Comparison of ENCODE assay signal across 8 cellular contexts in genomic region chr7:66125781-66126352, GRCh38. TPM values are rescaled to one million over a fixed set of nuclear protein-coding genes. Genes with fewer than 3 reads are reported as not detected.
DNase-seq lines count a peak whose midpoint lies in the region; ATAC-seq and TF ChIP-seq lines count a peak whose summit lies in the region.
"Not testable (repeated sequence)": the region's sequence is repeated elsewhere in the genome, so short reads cannot be mapped to it uniquely, and the experiment has no call there.

No MANE protein-coding gene starts in this region.

- H3K14ac ChIP-seq in IMR-90 (replicated peaks; ENCODE audit: low read depth, low read length), result not testable (repeated sequence)

- 92% methylated on average over 2 of the region's 6 CpGs; no CpG with 5 or more reads in 1 of the 2 experiments for WGBS in IMR-90 (ENCODE audit: extremely low coverage in 2 of 2, insufficient read length in 1 of 2), 2 experiments
- WGBS in stomach, 5 donors, result 67 to 77% (median 75%) methylated on average over 6 of the region's 6 CpGs

- H3K4me1 Mint-ChIP-seq in activated CD4-positive, alpha-beta T cell treated with anti-CD3 and anti-CD28 coated beads, Interleukin-2, amount 10 ng/mL, durations not matched to agents 24 days and 14 days, result peaks cover 29% of the 10 kb centered on the region

- not testable (repeated sequence) for DNase-seq in A673 (ENCODE audit: low spot score); activated CD4-positive, alpha-beta T cell treated with anti-CD3 and anti-CD28 coated beads, Interleukin-2, amount 10 ng/mL, durations not matched to agents 24 days and 14 days; activated naive CD4-positive, alpha-beta T cell treated with anti-CD3 and anti-CD28 coated beads, Interleukin-2, amount 50 U/mL, for 72 hours (ENCODE audit: low spot score in 2 of 2); stomach
- DNase-seq in IMR-90 (peak; percentile 38), iris pigment epithelial cell (ENCODE audit: low read depth) (peak; percentile 48)

- H4K20me1 ChIP-seq in IMR-90 (ENCODE audit: insufficient read depth, low read length), result peaks cover 32% of the 10 kb centered on the region

- peak; percentile 56 for ATAC-seq in IMR-90 (ENCODE audit: low read depth)
- ATAC-seq in activated naive CD4-positive, alpha-beta T cell treated with anti-CD3 and anti-CD28 coated beads, Interleukin-2, amount 50 U/mL, for 72 hours, result peak; percentile 67 to 96

- intact Hi-C loops in A673 (cut with micrococcal nuclease; ENCODE audit: unreplicated experiment); IMR-90 (cut with micrococcal nuclease); activated CD4-positive, alpha-beta T cell treated with anti-CD3 and anti-CD28 coated beads, Interleukin-2, amount 10 ng/mL, durations not matched to agents 24 days and 14 days (cut with micrococcal nuclease); stomach (cut with DNase I; ENCODE audit: low total_unique reads): not testable (repeated sequence)

- CTCF ChIA-PET in A673 (lab: Charles Lee); IMR-90 (lab: Yijun Ruan, JAX): not testable (repeated sequence)

- not testable (repeated sequence) for H2AK9ac ChIP-seq in IMR-90 (replicated peaks; ENCODE audit: low read depth, low read length, poor library complexity)

- not testable (repeated sequence) for TF ChIP-seq RAD21 in IMR-90 (IDR thresholded peaks at IDR 0.05; ENCODE audit: low read length)

- not testable (repeated sequence) for H3K4ac ChIP-seq in IMR-90 (ENCODE audit: low read depth, low read length)

- H3K23ac ChIP-seq in IMR-90 (ENCODE audit: low read depth, low read length), result not testable (repeated sequence)

- not testable (repeated sequence) for H3K27me3 ChIP-seq in A673 (replicated peaks; ENCODE audit: insufficient read depth, low read depth, low read length, poor library complexity); IMR-90 (ENCODE audit: control insufficient read depth, insufficient read depth, low read length); endocrine pancreas (ENCODE audit: control insufficient read depth, insufficient read depth, low read length); neutrophil; stomach

- peak overlapping the region; percentile 47; the same call in 1 of the 2 replicates for H3K4me2 ChIP-seq in IMR-90 (ENCODE audit: low read depth, low read length)

- in situ Hi-C loops in IMR-90 (cut with MboI; ENCODE audit: low sequenced_read_pairs), result not testable (repeated sequence)

- not testable (repeated sequence) for H3K36me3 ChIP-seq in A673 (ENCODE audit: insufficient read depth, low read length, poor library complexity, severe bottlenecking); IMR-90 (ENCODE audit: control insufficient read depth, insufficient read depth, low read length); endocrine pancreas (ENCODE audit: control insufficient read depth, insufficient read depth, low read length); neutrophil
- H3K36me3 ChIP-seq in stomach, result peaks cover 2 to 16% (median 9%) of the 10 kb centered on the region in 4 donors

- not testable (repeated sequence) for H3K4me3 ChIP-seq in A673 (ENCODE audit: low read depth, low read length, poor library complexity, severe bottlenecking); IMR-90 (ENCODE audit: insufficient read depth, low read depth, low read length); neutrophil (ENCODE audit: low read depth in 1 of 2, low read length in 1 of 2); stomach
- H3K4me3 ChIP-seq in endocrine pancreas (ENCODE audit: control insufficient read depth, insufficient read depth, low read length), result peak overlapping the region; percentile 28

- TF ChIP-seq EP300 in stomach (IDR thresholded peaks at IDR 0.05), result not testable (repeated sequence)

- not testable (repeated sequence) for H4K8ac ChIP-seq in IMR-90 (ENCODE audit: low read depth in 2 of 2, low read length in 2 of 2)

- H3K9me1 ChIP-seq in IMR-90 (ENCODE audit: insufficient read depth, low read length), result not testable (repeated sequence)

- not testable (repeated sequence) for H3K27me3 Mint-ChIP-seq in activated CD4-positive, alpha-beta T cell treated with anti-CD3 and anti-CD28 coated beads, Interleukin-2, amount 10 ng/mL, durations not matched to agents 24 days and 14 days

- not testable (repeated sequence) for TF ChIP-seq POLR2A in IMR-90 (IDR thresholded peaks at IDR 0.05; ENCODE audit: low read depth, low read length); stomach (IDR thresholded peaks at IDR 0.05)

- not testable (repeated sequence) for H2BK15ac ChIP-seq in IMR-90 (ENCODE audit: low read depth, low read length)

- peak overlapping the region; percentile 80 for H3K27ac ChIP-seq in A673 (ENCODE audit: low read depth, low read length, poor library complexity, severe bottlenecking)
- H3K27ac ChIP-seq in IMR-90 (ENCODE audit: insufficient read depth, low read length), result not testable (repeated sequence)
- H3K27ac ChIP-seq in neutrophil, result peak overlapping the region; percentile 71
- peak overlapping the region in 3 of 5 donors; percentile 4 to 49 (median 29) for H3K27ac ChIP-seq in stomach

- not testable (repeated sequence) for H3K9ac ChIP-seq in IMR-90 (ENCODE audit: low read depth, low read length); endocrine pancreas (ENCODE audit: control insufficient read depth, insufficient read depth, low read length)

- H3K36me3 Mint-ChIP-seq in activated CD4-positive, alpha-beta T cell treated with anti-CD3 and anti-CD28 coated beads, Interleukin-2, amount 10 ng/mL, durations not matched to agents 24 days and 14 days (ENCODE audit: low read depth), result peaks cover 18% of the 10 kb centered on the region
- H3K36me3 Mint-ChIP-seq in activated naive CD4-positive, alpha-beta T cell treated with anti-CD3 and anti-CD28 coated beads, Interleukin-2, amount 50 U/mL, for 72 hours, result not testable (repeated sequence)

- not testable (repeated sequence) for H2AK5ac ChIP-seq in IMR-90 (ENCODE audit: low read depth, low read length)

- not testable (repeated sequence) for H2AFZ ChIP-seq in IMR-90 (replicated peaks; ENCODE audit: low read length, poor library complexity)

- not testable (repeated sequence) for H3K18ac ChIP-seq in IMR-90 (ENCODE audit: low read depth, low read length)

- not testable (repeated sequence) for H2BK20ac ChIP-seq in IMR-90 (ENCODE audit: low read depth, low read length)

- not testable (repeated sequence) for H3K56ac ChIP-seq in IMR-90 (ENCODE audit: extremely low read depth, insufficient read depth, low read length)

- not testable (repeated sequence) for H2BK5ac ChIP-seq in IMR-90 (ENCODE audit: low read depth, low read length, poor library complexity, severe bottlenecking)

- not testable (repeated sequence) for H3K4me3 Mint-ChIP-seq in activated CD4-positive, alpha-beta T cell treated with anti-CD3 and anti-CD28 coated beads, Interleukin-2, amount 10 ng/mL, durations not matched to agents 24 days and 14 days

- not testable (repeated sequence) for H3K9me3 Mint-ChIP-seq in activated CD4-positive, alpha-beta T cell treated with anti-CD3 and anti-CD28 coated beads, Interleukin-2, amount 10 ng/mL, durations not matched to agents 24 days and 14 days; activated naive CD4-positive, alpha-beta T cell treated with anti-CD3 and anti-CD28 coated beads, Interleukin-2, amount 50 U/mL, for 72 hours

- peak overlapping the region; percentile 7 for H3K27ac Mint-ChIP-seq in activated CD4-positive, alpha-beta T cell treated with anti-CD3 and anti-CD28 coated beads, Interleukin-2, amount 10 ng/mL, durations not matched to agents 24 days and 14 days
- H3K27ac Mint-ChIP-seq in activated naive CD4-positive, alpha-beta T cell treated with anti-CD3 and anti-CD28 coated beads, Interleukin-2, amount 50 U/mL, for 72 hours, result peak overlapping the region in 1 of 2 donors; percentile 64

- not testable (repeated sequence) for H4K5ac ChIP-seq in IMR-90 (ENCODE audit: low read depth, low read length)

- TF ChIP-seq CTCF in A673 (conservative IDR thresholded peaks at IDR 0.05; ENCODE audit: low read depth, low read length); IMR-90 (conservative IDR thresholded peaks at IDR 0.05; ENCODE audit: low read depth, low read length); neutrophil (IDR thresholded peaks at IDR 0.05); stomach (IDR thresholded peaks at IDR 0.05): not testable (repeated sequence)

- H3K4me1 ChIP-seq in A673 (ENCODE audit: insufficient read depth, low read length, poor library complexity, severe bottlenecking) (peaks cover 39% of the 10 kb centered on the region), endocrine pancreas (ENCODE audit: control insufficient read depth, insufficient read depth, low read length) (peaks cover 18% of the 10 kb centered on the region), neutrophil (ENCODE audit: control insufficient read depth in 1 of 2, insufficient read depth in 1 of 2, low read depth in 1 of 2, low read length in 1 of 2) (peaks cover 44 to 68% of the 10 kb centered on the region in 2 experiments), stomach (peaks cover 25 to 67% (median 48%) of the 10 kb centered on the region in 4 donors)
- not testable (repeated sequence) for H3K4me1 ChIP-seq in IMR-90 (ENCODE audit: control insufficient read depth, insufficient read depth, low read length)

- H2BK120ac ChIP-seq in IMR-90 (ENCODE audit: low read depth, low read length), result not testable (repeated sequence)

- H3K79me1 ChIP-seq in IMR-90 (ENCODE audit: low read depth in 1 of 2, low read length in 2 of 2), result peaks cover 11 to 58% of the 10 kb centered on the region in 2 experiments

- POLR2A ChIA-PET in A673 (lab: Charles Lee; ENCODE audit: low non-redundant PET), result interaction anchor here (0.7 kb wide), 1 partner anchor 13 kb away, joined by 3 read pairs; no protein-coding TSS in a partner anchor
- POLR2A ChIA-PET in IMR-90 (lab: Charles Lee; ENCODE audit: unreplicated experiment), result not testable (repeated sequence)

- dilution Hi-C loops in IMR-90 (cut with HindIII; ENCODE audit: low sequenced_read_pairs, unreplicated experiment), result not testable (repeated sequence)

- not testable (repeated sequence) for H4K91ac ChIP-seq in IMR-90 (ENCODE audit: insufficient read depth, low read depth, low read length)

- BruUV-seq in A673 (replicated peaks; lab: Mats Ljungman, UMichigan); IMR-90 (replicated peaks; lab: Mats Ljungman, UMichigan): not testable (repeated sequence)

- not testable (repeated sequence) for H3K9me3 ChIP-seq in A673 (ENCODE audit: low read depth, low read length, poor library complexity, severe bottlenecking); IMR-90 (ENCODE audit: control insufficient read depth, insufficient read depth, low read length); endocrine pancreas (ENCODE audit: control insufficient read depth, low read length); neutrophil; stomach

RNA-seq across cellular contexts. Expression of gene CRCP, which starts 11.2 kb away (rescaled TPM):
- total RNA-seq in A673 (2021), result 36.6 and 42.5 TPM in 2 replicates
- total RNA-seq in IMR-90 (2012; rRNA removed), result 37.5 and 37.8 TPM in 2 replicates
- 21.5 and 22.9 TPM in 2 replicates for polyA plus RNA-seq in IMR-90 (2012; rRNA removed)
- 11.4 and 11.9 TPM in 2 replicates for polyA plus RNA-seq in IMR-90 (2012; cell fraction: cytosol; rRNA removed)
- polyA plus RNA-seq in IMR-90 (2012; cell fraction: nucleus; rRNA removed; ENCODE audit: low replicate concordance), result 7.6 and 24.1 TPM in 2 replicates
- 37.2 and 41.9 TPM in 2 replicates for total RNA-seq in activated CD4-positive, alpha-beta T cell treated with anti-CD3 and anti-CD28 coated beads, Interleukin-2, amount 10 ng/mL, durations not matched to agents 24 days and 14 days
- total RNA-seq in activated naive CD4-positive, alpha-beta T cell treated with anti-CD3 and anti-CD28 coated beads, Interleukin-2, amount 50 U/mL, for 72 hours, result 10 to 100 TPM; 18.9 to 33.9 TPM
- 10 to 100 TPM; 22.8 to 99.5 (median 30.9) TPM for total RNA-seq in stomach
- 10 to 100 TPM; 15.7 to 28.3 (median 25.7) TPM for polyA plus RNA-seq in stomach

RNA-seq across cellular contexts. Expression of gene ASL, which starts 50.2 kb away (rescaled TPM):
- total RNA-seq in A673 (2021), result 10.7 and 14.3 TPM in 2 replicates
- total RNA-seq in IMR-90 (2012; rRNA removed), result 42.8 and 50.0 TPM in 2 replicates
- polyA plus RNA-seq in IMR-90 (2012; rRNA removed), result 49.0 and 49.7 TPM in 2 replicates
- polyA plus RNA-seq in IMR-90 (2012; cell fraction: cytosol; rRNA removed), result 41.3 and 45.5 TPM in 2 replicates
- polyA plus RNA-seq in IMR-90 (2012; cell fraction: nucleus; rRNA removed; ENCODE audit: low replicate concordance), result 95.3 and 201 TPM in 2 replicates
- total RNA-seq in activated CD4-positive, alpha-beta T cell treated with anti-CD3 and anti-CD28 coated beads, Interleukin-2, amount 10 ng/mL, durations not matched to agents 24 days and 14 days, result 37.8 and 40.5 TPM in 2 replicates
- total RNA-seq in activated naive CD4-positive, alpha-beta T cell treated with anti-CD3 and anti-CD28 coated beads, Interleukin-2, amount 50 U/mL, for 72 hours, result 10 to 100 TPM; 22.6 to 30.7 TPM
- 100 to 1,000 TPM in 2 of 5 donors, 10 to 100 TPM in 3; 42.8 to 369 (median 71.0) TPM for total RNA-seq in stomach
- 10 to 100 TPM; 49.7 to 88.4 (median 80.3) TPM for polyA plus RNA-seq in stomach
